ENCODE assay signal across 21 cellular contexts in genomic region chr12:7039403-7039802, GRCh38. TPM values are rescaled to one million over a fixed set of nuclear protein-coding genes. Genes with fewer than 3 reads are reported as not detected.
A peak's percentile ranks its signal among the peaks of the same experiment; 100 is the strongest.
DNase-seq lines count a peak whose midpoint lies in the region; ATAC-seq, FAIRE-seq and TF ChIP-seq lines count a peak whose summit lies in the region.
"Had no signal": no experiment of that assay in that cellular context is flagged by ENCODE, and none has a peak within 500 bp of the region (broad histone marks: within the 10 kb centered on the region; RNA-seq: fewer than 3 reads in every experiment).

No MANE protein-coding gene starts in this region.

- no peak for TF ChIP-seq RAD21 in HepG2 (CRISPR knock-in tag; IDR thresholded peaks at IDR 0.05)

- no peak overlapping the region for H3K9ac ChIP-seq in HepG2 (ENCODE audit: insufficient read depth, low read depth, low read length)
- H3K9ac ChIP-seq in mammary epithelial cell (ENCODE audit: insufficient read depth, low read length): no peak overlapping the region
- H3K9ac ChIP-seq in keratinocyte (ENCODE audit: control insufficient read depth, extremely low read depth, insufficient read depth, low read length): no peak overlapping the region
- H3K9ac ChIP-seq: BLaER1 treated with 17β-estradiol and CSF1 and Interleukin-3, amounts not matched to agents 10 nM and 100 nM had no signal

- TF ChIP-seq POLR2A in HepG2 (IDR thresholded peaks at IDR 0.05; ENCODE audit: insufficient read depth in 1 of 2, low read depth in 2 of 2, low read length in 2 of 2) (no peak), right lobe of liver (IDR thresholded peaks at IDR 0.05) (no peak)

- no peak for TF ChIP-seq CTCF in HepG2 (CRISPR knock-in tag; IDR thresholded peaks at IDR 0.05)
- TF ChIP-seq CTCF in right lobe of liver (IDR thresholded peaks at IDR 0.05): no peak
- no peak for TF ChIP-seq CTCF in mammary epithelial cell (conservative IDR thresholded peaks at IDR 0.05 in 1 of 2, IDR thresholded peaks at IDR 0.05 in 1 of 2; ENCODE audit: extremely low read depth in 1 of 2, insufficient read depth in 1 of 2, low read depth in 1 of 2, low read length in 2 of 2)
- no peak for TF ChIP-seq CTCF in keratinocyte (optimal IDR thresholded peaks at IDR 0.05 in 1 of 3, IDR thresholded peaks at IDR 0.05 in 1 of 3, conservative IDR thresholded peaks at IDR 0.05 in 1 of 3; ENCODE audit: extremely low read depth in 1 of 3, insufficient read depth in 2 of 3, low read length in 3 of 3)
- no peak for TF ChIP-seq CTCF in GM10266 (IDR thresholded peaks at IDR 0.05; ENCODE audit: control insufficient read depth, insufficient read depth, low read depth, missing control alignments)

- H3K4me1 ChIP-seq in HepG2 (ENCODE audit: insufficient read depth, low read length) (peaks cover 18% of the 10 kb centered on the region), right lobe of liver (no peaks in the 10 kb centered on the region), mammary epithelial cell (ENCODE audit: insufficient read depth, low read length) (peaks cover 20% of the 10 kb centered on the region), keratinocyte (ENCODE audit: control insufficient read depth, extremely low read depth, insufficient read depth, low read length) (peaks cover 14% of the 10 kb centered on the region)
- H3K4me1 ChIP-seq: SJCRH30 had no signal

- H2AFZ ChIP-seq in HepG2 (ENCODE audit: low read length) (no peak overlapping the region), mammary epithelial cell (ENCODE audit: low read depth, low read length) (peak overlapping the region; percentile 94), keratinocyte (ENCODE audit: control insufficient read depth, low read length) (peak overlapping the region; percentile 92)

- H3K4me3 ChIP-seq in HepG2 (replicated peaks in 1 of 3; ENCODE audit: insufficient read depth in 1 of 3, low read depth in 2 of 3, low read length in 3 of 3): no peak overlapping the region
- no peak overlapping the region for H3K4me3 ChIP-seq in right lobe of liver
- H3K4me3 ChIP-seq in mammary epithelial cell (replicated peaks in 1 of 3; ENCODE audit: insufficient read depth in 1 of 3, low read depth in 2 of 3, low read length in 3 of 3): no peak overlapping the region
- peak overlapping the region in 1 of 3 experiments; percentile 15 for H3K4me3 ChIP-seq in keratinocyte (ENCODE audit: control insufficient read depth in 2 of 3, extremely low read depth in 1 of 3, insufficient read depth in 2 of 3, low read depth in 1 of 3, low read length in 3 of 3)
- H3K4me3 ChIP-seq: BLaER1 treated with 17β-estradiol and CSF1 and Interleukin-3, amounts not matched to agents 10 nM and 100 nM; MG63; SJCRH30 had no signal

- no peaks in the 10 kb centered on the region for H3K27me3 ChIP-seq in HepG2 (ENCODE audit: control insufficient read depth in 1 of 2, insufficient read depth in 2 of 2, low read length in 2 of 2)
- H3K27me3 ChIP-seq in right lobe of liver: no peaks in the 10 kb centered on the region
- H3K27me3 ChIP-seq in mammary epithelial cell (ENCODE audit: insufficient read depth, low read length): no peaks in the 10 kb centered on the region
- H3K27me3 ChIP-seq in keratinocyte (ENCODE audit: control insufficient read depth, extremely low read depth, insufficient read depth, low read length): no peaks in the 10 kb centered on the region
- H3K27me3 ChIP-seq: BLaER1 treated with 17β-estradiol and CSF1 and Interleukin-3, amounts not matched to agents 10 nM and 100 nM; MG63 had no signal

- FAIRE-seq in HepG2 (lab: Jason Lieb, UNC) (no peak), keratinocyte (lab: Jason Lieb, UNC) (peak; percentile 96)
- FAIRE-seq: H54 had no signal

- intact Hi-C loops in HepG2 (cut with micrococcal nuclease; ENCODE audit: unreplicated experiment): no loop called here
- intact Hi-C loops in right lobe of liver (cut with DNase I): no loop called here
- intact Hi-C loops in mammary epithelial cell (cut with micrococcal nuclease): loop anchor here (2.0 kb wide), 1 partner anchor 21 kb away; the partner anchor contains the start of gene LPCAT3
- intact Hi-C loops in activated CD4-positive, alpha-beta T cell treated with anti-CD3 and anti-CD28 coated beads for 36 hours (cut with DNase I, micrococcal nuclease): no loop called here

- H3K4me3 Mint-ChIP-seq in activated CD4-positive, alpha-beta T cell treated with anti-CD3 and anti-CD28 coated beads for 36 hours: no peak overlapping the region
- H3K4me3 Mint-ChIP-seq: CD8-positive, alpha-beta T cell; IgD-negative memory B cell had no signal

- H3K36me3 Mint-ChIP-seq in activated CD4-positive, alpha-beta T cell treated with anti-CD3 and anti-CD28 coated beads for 36 hours (ENCODE audit: low read depth): no peaks in the 10 kb centered on the region
- H3K36me3 Mint-ChIP-seq: CD8-positive, alpha-beta T cell had no signal

- CTCF ChIA-PET in HepG2 (lab: Yijun Ruan, JAX; ENCODE audit: low intra/inter-chr PET ratio, low total read pairs) (no interaction called here), mammary epithelial cell (lab: Charles Lee; ENCODE audit: low non-redundant PET) (no interaction called here)
- CTCF ChIA-PET in activated CD4-positive, alpha-beta T cell treated with anti-CD3 and anti-CD28 coated beads for 36 hours (lab: Charles Lee): interaction anchor here (0.7 kb wide), 1 partner anchor 40 kb away, joined by 5 read pairs; no protein-coding TSS in a partner anchor

- H3K9me1 ChIP-seq in keratinocyte (ENCODE audit: control insufficient read depth, extremely low read depth, insufficient read depth, low read length): no peaks in the 10 kb centered on the region

- no peak overlapping the region for H3K27ac Mint-ChIP-seq in activated CD4-positive, alpha-beta T cell treated with anti-CD3 and anti-CD28 coated beads for 36 hours
- H3K27ac Mint-ChIP-seq: CD8-positive, alpha-beta T cell; IgD-negative memory B cell had no signal

- no peaks in the 10 kb centered on the region for H3K27me3 Mint-ChIP-seq in activated CD4-positive, alpha-beta T cell treated with anti-CD3 and anti-CD28 coated beads for 36 hours
- H3K27me3 Mint-ChIP-seq: IgD-negative memory B cell had no signal

- H3K9me3 ChIP-seq in HepG2 (ENCODE audit: low read length): no peaks in the 10 kb centered on the region
- no peaks in the 10 kb centered on the region for H3K9me3 ChIP-seq in right lobe of liver
- H3K9me3 ChIP-seq in mammary epithelial cell (replicated peaks; ENCODE audit: insufficient read depth, low read length): no peaks in the 10 kb centered on the region
- no peaks in the 10 kb centered on the region for H3K9me3 ChIP-seq in keratinocyte (ENCODE audit: control insufficient read depth, low read depth, low read length)
- H3K9me3 ChIP-seq: MG63, SJCRH30 had no signal

- DNase-seq in HepG2 (ENCODE audit: low spot score): no peak
- no peak for DNase-seq in right lobe of liver
- DNase-seq in mammary epithelial cell: peak; percentile 71
- no peak for DNase-seq in keratinocyte (ENCODE audit: low read depth, low spot score)
- DNase-seq in GM10266 (ENCODE audit: extremely low spot score): no peak
- DNase-seq in NCI-H1092 (lab: John Stamatoyannopoulos, UW): no peak
- DNase-seq in activated CD4-positive, alpha-beta T cell treated with anti-CD3 and anti-CD28 coated beads for 36 hours: no peak
- DNase-seq: Calu3; CD8-positive, alpha-beta T cell; Karpas-422; MG63; NCI-H1092 treated with DMSO at 0.1 percent for 48 hours; NCI-H146; NCI-H2081; NCI-H345; NCI-H524 treated with DMSO at 0.1 percent for 48 hours; RPMI8226; SJCRH30 had no signal

- no peaks in the 10 kb centered on the region for H3K9me3 Mint-ChIP-seq in activated CD4-positive, alpha-beta T cell treated with anti-CD3 and anti-CD28 coated beads for 36 hours (ENCODE audit: low read depth)
- H3K9me3 Mint-ChIP-seq: CD8-positive, alpha-beta T cell; IgD-negative memory B cell had no signal

- no peak; the same call in 2 of the 3 replicates for ATAC-seq in HepG2
- ATAC-seq in right lobe of liver: no peak
- no peak for ATAC-seq in activated CD4-positive, alpha-beta T cell treated with anti-CD3 and anti-CD28 coated beads for 36 hours
- ATAC-seq: CD8-positive, alpha-beta T cell had no signal

- POLR2A ChIA-PET in HepG2 (lab: Yijun Ruan, JAX): no interaction called here
- POLR2A ChIA-PET in activated CD4-positive, alpha-beta T cell treated with anti-CD3 and anti-CD28 coated beads for 36 hours (lab: Charles Lee): no interaction called here

- no peaks in the 10 kb centered on the region for H3K79me2 ChIP-seq in HepG2 (ENCODE audit: insufficient read depth, low read length)
- no peaks in the 10 kb centered on the region for H3K79me2 ChIP-seq in mammary epithelial cell (ENCODE audit: insufficient read depth, low read length)
- no peaks in the 10 kb centered on the region for H3K79me2 ChIP-seq in keratinocyte (ENCODE audit: control insufficient read depth, insufficient read depth, low read length)

- dilution Hi-C loops in mammary epithelial cell (cut with HindIII; ENCODE audit: low sequenced_read_pairs): no loop called here
- dilution Hi-C loops in keratinocyte (cut with MboI; ENCODE audit: extremely low pct_ligation_motif_present, low sequenced_read_pairs): no loop called here

- H4K20me1 ChIP-seq in HepG2 (ENCODE audit: insufficient read depth, low read length) (no peaks in the 10 kb centered on the region), mammary epithelial cell (ENCODE audit: insufficient read depth, low read length) (no peaks in the 10 kb centered on the region), keratinocyte (ENCODE audit: control insufficient read depth, extremely low read depth, insufficient read depth, low read length) (no peaks in the 10 kb centered on the region)
- H4K20me1 ChIP-seq: BLaER1 treated with 17β-estradiol and CSF1 and Interleukin-3, amounts not matched to agents 10 nM and 100 nM had no signal

- in situ Hi-C loops in HepG2 (cut with HindIII; ENCODE audit: extremely low pct_ligation_motif_present, low pct_unique_long_range_greater_than_20kb): no loop called here
- in situ Hi-C loops in mammary epithelial cell (cut with MboI; ENCODE audit: low sequenced_read_pairs in 2 of 2): no loop called here

- H3K27ac ChIP-seq in HepG2 (ENCODE audit: extremely low read length, insufficient read depth, low read length): no peak overlapping the region
- H3K27ac ChIP-seq in right lobe of liver: no peak overlapping the region
- H3K27ac ChIP-seq in mammary epithelial cell (ENCODE audit: insufficient read depth, low read depth, low read length): no peak overlapping the region
- peak overlapping the region; percentile 31 for H3K27ac ChIP-seq in keratinocyte (ENCODE audit: control insufficient read depth, insufficient read depth, low read length)
- H3K27ac ChIP-seq: BLaER1 treated with 17β-estradiol and CSF1 and Interleukin-3, amounts not matched to agents 10 nM and 100 nM; SJCRH30 had no signal

- H3K4me2 ChIP-seq in HepG2 (ENCODE audit: low read depth, low read length) (no peak overlapping the region), mammary epithelial cell (ENCODE audit: insufficient read depth, low read depth, low read length) (peak overlapping the region; percentile 65), keratinocyte (ENCODE audit: control insufficient read depth, extremely low read depth, insufficient read depth, low read depth, low read length) (peak overlapping the region; percentile 72)
- H3K4me2 ChIP-seq: BLaER1 treated with 17β-estradiol and CSF1 and Interleukin-3, amounts not matched to agents 10 nM and 100 nM had no signal

- TF ChIP-seq EP300 in HepG2 (IDR thresholded peaks at IDR 0.05; ENCODE audit: low read depth in 2 of 2, low read length in 2 of 2): no peak
- TF ChIP-seq EP300 in HepG2 (CRISPR knock-in tag; IDR thresholded peaks at IDR 0.05; ENCODE audit: borderline replicate concordance): no peak

- H3K4me1 Mint-ChIP-seq in activated CD4-positive, alpha-beta T cell treated with anti-CD3 and anti-CD28 coated beads for 36 hours: peaks cover 7% of the 10 kb centered on the region

- WGBS in HepG2 (ENCODE audit: low lambda C conversion rate): 75% methylated on average over 6 of the region's 10 CpGs
- WGBS in right lobe of liver (ENCODE audit: insufficient coverage, low coverage, low lambda C conversion rate, missing lambda C conversion rate): 62% methylated on average over 4 of the region's 10 CpGs
- WGBS in mammary epithelial cell (ENCODE audit: low coverage, missing lambda C conversion rate): 0% methylated on average over 2 of the region's 10 CpGs

- no TSS peak for BruUV-seq in HepG2 (replicated peaks; lab: Mats Ljungman, UMichigan)
- BruUV-seq in mammary epithelial cell (replicated peaks; lab: Mats Ljungman, UMichigan): no TSS peak

- no peaks in the 10 kb centered on the region for H3K36me3 ChIP-seq in HepG2 (replicated peaks in 1 of 2; ENCODE audit: control insufficient read depth in 1 of 2, insufficient read depth in 2 of 2, low read length in 2 of 2)
- H3K36me3 ChIP-seq in right lobe of liver: no peaks in the 10 kb centered on the region
- no peaks in the 10 kb centered on the region for H3K36me3 ChIP-seq in mammary epithelial cell (ENCODE audit: insufficient read depth, low read length)
- H3K36me3 ChIP-seq in keratinocyte (ENCODE audit: control insufficient read depth in 2 of 2, extremely low read depth in 1 of 2, insufficient read depth in 2 of 2, low read length in 2 of 2): no peaks in the 10 kb centered on the region
- H3K36me3 ChIP-seq: BLaER1 treated with 17β-estradiol and CSF1 and Interleukin-3, amounts not matched to agents 10 nM and 100 nM; MG63; SJCRH30 had no signal

RNA-seq across cellular contexts. Expression of gene C1S, which starts 21.1 kb away (rescaled TPM):
- total RNA-seq in HepG2 (2016; rRNA removed; fragmentation: Illumina TruSeq; extraction: Trizol): 8.2 and 18.2 TPM in 2 replicates
- total RNA-seq in HepG2 (2016; cell fraction: cytosol; rRNA removed; fragmentation: Illumina TruSeq; extraction: Trizol; ENCODE audit: low read depth): 2.7 and 2.8 TPM in 2 replicates
- total RNA-seq in HepG2 (2016; cell fraction: insoluble cytoplasmic fraction; rRNA removed; fragmentation: Illumina TruSeq; extraction: Trizol): 8.4 and 18.7 TPM in 2 replicates
- total RNA-seq in HepG2 (2016; cell fraction: membrane; rRNA removed; fragmentation: Illumina TruSeq; extraction: Trizol): 3.2 and 3.7 TPM in 2 replicates
- 17.9 and 19.4 TPM in 2 replicates for total RNA-seq in HepG2 (2016; cell fraction: nucleus; rRNA removed; fragmentation: Illumina TruSeq; extraction: Trizol)
- polyA plus RNA-seq in HepG2 (2011; rRNA removed): 14.5 and 23.3 TPM in 2 replicates
- 9.6 and 18.5 TPM in 2 replicates for polyA plus RNA-seq in HepG2 (2011; cell fraction: cytosol; rRNA removed)
- polyA plus RNA-seq in HepG2 (2011; cell fraction: nucleus; rRNA removed): 14.4 and 22.0 TPM in 2 replicates
- polyA plus RNA-seq in HepG2 (2012): 9.8 and 10.0 TPM in 2 replicates
- 0.91 and 1.0 TPM in 2 replicates for polyA plus RNA-seq in HepG2 (2016; cell fraction: cytosol; fragmentation: Illumina TruSeq; extraction: Trizol; ENCODE audit: low read depth)
- polyA plus RNA-seq in HepG2 (2016; cell fraction: insoluble cytoplasmic fraction; fragmentation: Illumina TruSeq; extraction: Trizol; ENCODE audit: low read depth): 6.4 and 6.7 TPM in 2 replicates
- 1.8 and 2.2 TPM in 2 replicates for polyA plus RNA-seq in HepG2 (2016; cell fraction: membrane; fragmentation: Illumina TruSeq; extraction: Trizol; ENCODE audit: low read depth)
- polyA plus RNA-seq in HepG2 (2016; cell fraction: nucleus; fragmentation: Illumina TruSeq; extraction: Trizol; ENCODE audit: insufficient read depth, low read depth): 26.0 and 30.9 TPM in 2 replicates
- polyA minus RNA-seq in HepG2 (2011; rRNA and poly(A)+ RNA removed; ENCODE audit: low replicate concordance): 3.8 and 12.0 TPM in 2 replicates
- polyA minus RNA-seq in HepG2 (2011; cell fraction: cytosol; rRNA and poly(A)+ RNA removed): 7.0 and 14.3 TPM in 2 replicates
- 14.0 and 26.4 TPM in 2 replicates for polyA minus RNA-seq in HepG2 (2011; cell fraction: nucleus; rRNA and poly(A)+ RNA removed)
- 1,000 to 10,000 TPM in 5 of 6 experiments, 100 to 1,000 TPM in 1; 993 to 2,993 (median 1,796) TPM for total RNA-seq in right lobe of liver
- total RNA-seq in mammary epithelial cell: 10 to 100 TPM in 1 of 2 donors, 1 to 10 TPM in 1; 3.5 to 13.8 TPM
- polyA plus RNA-seq in mammary epithelial cell: 2.2 TPM
- polyA minus RNA-seq in mammary epithelial cell: not detected
- polyA plus RNA-seq in keratinocyte: 1.9 to 6.0 TPM (median 2.6 TPM) in 3 replicates
- 1.1 TPM for polyA plus RNA-seq in keratinocyte (2011; ENCODE audit: low read depth)
- polyA plus RNA-seq in keratinocyte (2011; cell fraction: cytosol; rRNA removed): 0.62 and 0.90 TPM in 2 replicates
- polyA plus RNA-seq in keratinocyte (2011; cell fraction: nucleus; rRNA removed): 6.7 and 6.9 TPM in 2 replicates
- polyA plus RNA-seq in keratinocyte (2012; ENCODE audit: low replicate concordance): 1.3 and 2.4 TPM in 2 replicates
- 1.1 to 4.4 TPM (median 3.7 TPM) in 3 replicates for polyA minus RNA-seq in keratinocyte
- polyA minus RNA-seq in keratinocyte (2011; cell fraction: cytosol; rRNA and poly(A)+ RNA removed): 3.3 TPM
- polyA minus RNA-seq in keratinocyte (2011; cell fraction: nucleus; rRNA and poly(A)+ RNA removed): 4.6 and 6.1 TPM in 2 replicates
- 1 to 10 TPM; 2.4 to 2.8 TPM for total RNA-seq in activated CD4-positive, alpha-beta T cell treated with anti-CD3 and anti-CD28 coated beads for 36 hours
- polyA plus RNA-seq: IgD-negative memory B cell had no signal

RNA-seq across cellular contexts. Expression of gene LPCAT3, which starts 21.1 kb away (rescaled TPM):
- 22.1 and 44.5 TPM in 2 replicates for total RNA-seq in HepG2 (2016; rRNA removed; fragmentation: Illumina TruSeq; extraction: Trizol)
- total RNA-seq in HepG2 (2016; cell fraction: cytosol; rRNA removed; fragmentation: Illumina TruSeq; extraction: Trizol; ENCODE audit: low read depth): 15.6 and 16.1 TPM in 2 replicates
- total RNA-seq in HepG2 (2016; cell fraction: insoluble cytoplasmic fraction; rRNA removed; fragmentation: Illumina TruSeq; extraction: Trizol): 19.8 and 46.9 TPM in 2 replicates
- total RNA-seq in HepG2 (2016; cell fraction: membrane; rRNA removed; fragmentation: Illumina TruSeq; extraction: Trizol): 25.0 and 25.2 TPM in 2 replicates
- 47.0 and 56.7 TPM in 2 replicates for total RNA-seq in HepG2 (2016; cell fraction: nucleus; rRNA removed; fragmentation: Illumina TruSeq; extraction: Trizol)
- polyA plus RNA-seq in HepG2 (2011; rRNA removed): 62.7 and 64.3 TPM in 2 replicates
- 50.0 and 61.5 TPM in 2 replicates for polyA plus RNA-seq in HepG2 (2011; cell fraction: cytosol; rRNA removed)
- polyA plus RNA-seq in HepG2 (2011; cell fraction: nucleus; rRNA removed): 28.8 and 35.4 TPM in 2 replicates
- polyA plus RNA-seq in HepG2 (2012): 34.6 and 45.3 TPM in 2 replicates
- polyA plus RNA-seq in HepG2 (2016; cell fraction: cytosol; fragmentation: Illumina TruSeq; extraction: Trizol; ENCODE audit: low read depth): 12.9 and 13.6 TPM in 2 replicates
- 25.6 and 31.4 TPM in 2 replicates for polyA plus RNA-seq in HepG2 (2016; cell fraction: insoluble cytoplasmic fraction; fragmentation: Illumina TruSeq; extraction: Trizol; ENCODE audit: low read depth)
- polyA plus RNA-seq in HepG2 (2016; cell fraction: membrane; fragmentation: Illumina TruSeq; extraction: Trizol; ENCODE audit: low read depth): 26.7 TPM in 2 replicates
- 89.0 and 95.4 TPM in 2 replicates for polyA plus RNA-seq in HepG2 (2016; cell fraction: nucleus; fragmentation: Illumina TruSeq; extraction: Trizol; ENCODE audit: insufficient read depth, low read depth)
- 92.1 and 114 TPM in 2 replicates for polyA minus RNA-seq in HepG2 (2011; rRNA and poly(A)+ RNA removed; ENCODE audit: low replicate concordance)
- polyA minus RNA-seq in HepG2 (2011; cell fraction: cytosol; rRNA and poly(A)+ RNA removed): 27.7 TPM in 2 replicates
- polyA minus RNA-seq in HepG2 (2011; cell fraction: nucleus; rRNA and poly(A)+ RNA removed): 34.9 and 49.9 TPM in 2 replicates
- 100 to 1,000 TPM in 1 of 6 experiments, 10 to 100 TPM in 5; 50.6 to 115 (median 77.5) TPM for total RNA-seq in right lobe of liver
- 10 to 100 TPM; 22.8 to 31.3 TPM for total RNA-seq in mammary epithelial cell
- polyA plus RNA-seq in mammary epithelial cell: 48.0 TPM
- polyA minus RNA-seq in mammary epithelial cell: 39.9 TPM
- polyA plus RNA-seq in keratinocyte: 51.0 to 69.1 TPM (median 52.0 TPM) in 3 replicates
- 9.8 TPM for polyA plus RNA-seq in keratinocyte (2011; ENCODE audit: low read depth)
- polyA plus RNA-seq in keratinocyte (2011; cell fraction: cytosol; rRNA removed): 25.7 and 31.1 TPM in 2 replicates
- polyA plus RNA-seq in keratinocyte (2011; cell fraction: nucleus; rRNA removed): 72.8 and 75.6 TPM in 2 replicates
- polyA plus RNA-seq in keratinocyte (2012; ENCODE audit: low replicate concordance): 23.5 and 30.6 TPM in 2 replicates
- 34.8 to 57.9 TPM (median 57.1 TPM) in 3 replicates for polyA minus RNA-seq in keratinocyte
- 28.6 TPM for polyA minus RNA-seq in keratinocyte (2011; cell fraction: cytosol; rRNA and poly(A)+ RNA removed)
- 37.1 and 47.5 TPM in 2 replicates for polyA minus RNA-seq in keratinocyte (2011; cell fraction: nucleus; rRNA and poly(A)+ RNA removed)
- 10 to 100 TPM; 20.8 to 28.0 TPM for total RNA-seq in activated CD4-positive, alpha-beta T cell treated with anti-CD3 and anti-CD28 coated beads for 36 hours

RNA-seq across cellular contexts. Expression of gene C1R, which starts 52.8 kb away (rescaled TPM):
- total RNA-seq in HepG2 (2016; rRNA removed; fragmentation: Illumina TruSeq; extraction: Trizol) (1.7 and 3.5 TPM in 2 replicates), right lobe of liver (1,000 to 10,000 TPM; 1,157 to 2,557 (median 1,950) TPM), mammary epithelial cell (10 to 100 TPM in 1 of 2 donors, 1 to 10 TPM in 1; 6.1 to 16.3 TPM)
- 0.44 and 0.61 TPM in 2 replicates for total RNA-seq in HepG2 (2016; cell fraction: cytosol; rRNA removed; fragmentation: Illumina TruSeq; extraction: Trizol; ENCODE audit: low read depth)
- 2.6 and 4.1 TPM in 2 replicates for total RNA-seq in HepG2 (2016; cell fraction: insoluble cytoplasmic fraction; rRNA removed; fragmentation: Illumina TruSeq; extraction: Trizol)
- 0.93 and 1.4 TPM in 2 replicates for total RNA-seq in HepG2 (2016; cell fraction: membrane; rRNA removed; fragmentation: Illumina TruSeq; extraction: Trizol)
- 3.8 and 4.3 TPM in 2 replicates for total RNA-seq in HepG2 (2016; cell fraction: nucleus; rRNA removed; fragmentation: Illumina TruSeq; extraction: Trizol)
- polyA plus RNA-seq in HepG2 (2011; rRNA removed) (6.5 and 11.2 TPM in 2 replicates), mammary epithelial cell (5.3 TPM), keratinocyte (2.8 to 8.0 TPM (median 3.2 TPM) in 3 replicates)
- 6.2 and 6.5 TPM in 2 replicates for polyA plus RNA-seq in HepG2 (2011; cell fraction: cytosol; rRNA removed)
- 6.1 and 8.4 TPM in 2 replicates for polyA plus RNA-seq in HepG2 (2011; cell fraction: nucleus; rRNA removed)
- polyA plus RNA-seq in HepG2 (2012): 1.2 and 1.9 TPM in 2 replicates
- polyA plus RNA-seq in HepG2 (2016; cell fraction: cytosol; fragmentation: Illumina TruSeq; extraction: Trizol; ENCODE audit: low read depth): 0.42 and 0.57 TPM in 2 replicates
- 1.6 and 2.2 TPM in 2 replicates for polyA plus RNA-seq in HepG2 (2016; cell fraction: insoluble cytoplasmic fraction; fragmentation: Illumina TruSeq; extraction: Trizol; ENCODE audit: low read depth)
- 1.2 and 1.3 TPM in 2 replicates for polyA plus RNA-seq in HepG2 (2016; cell fraction: membrane; fragmentation: Illumina TruSeq; extraction: Trizol; ENCODE audit: low read depth)
- 6.5 and 7.1 TPM in 2 replicates for polyA plus RNA-seq in HepG2 (2016; cell fraction: nucleus; fragmentation: Illumina TruSeq; extraction: Trizol; ENCODE audit: insufficient read depth, low read depth)
- 3.3 and 5.9 TPM in 2 replicates for polyA minus RNA-seq in HepG2 (2011; rRNA and poly(A)+ RNA removed; ENCODE audit: low replicate concordance)
- 0.70 and 1.3 TPM in 2 replicates for polyA minus RNA-seq in HepG2 (2011; cell fraction: cytosol; rRNA and poly(A)+ RNA removed)
- 1.7 and 2.7 TPM in 2 replicates for polyA minus RNA-seq in HepG2 (2011; cell fraction: nucleus; rRNA and poly(A)+ RNA removed)
- polyA minus RNA-seq in mammary epithelial cell (14.7 TPM), keratinocyte (1.8 to 11.9 TPM (median 5.3 TPM) in 3 replicates)
- 0.52 TPM for polyA plus RNA-seq in keratinocyte (2011; ENCODE audit: low read depth)
- 1.3 and 1.7 TPM in 2 replicates for polyA plus RNA-seq in keratinocyte (2011; cell fraction: cytosol; rRNA removed)
- 3.8 and 4.6 TPM in 2 replicates for polyA plus RNA-seq in keratinocyte (2011; cell fraction: nucleus; rRNA removed)
- polyA plus RNA-seq in keratinocyte (2012; ENCODE audit: low replicate concordance): 0.85 and 2.5 TPM in 2 replicates
- 1.5 TPM for polyA minus RNA-seq in keratinocyte (2011; cell fraction: cytosol; rRNA and poly(A)+ RNA removed)
- polyA minus RNA-seq in keratinocyte (2011; cell fraction: nucleus; rRNA and poly(A)+ RNA removed): 2.6 and 4.3 TPM in 2 replicates
- 1 to 10 TPM; 1.4 to 2.2 TPM for total RNA-seq in activated CD4-positive, alpha-beta T cell treated with anti-CD3 and anti-CD28 coated beads for 36 hours
- polyA plus RNA-seq: IgD-negative memory B cell had no signal

Comparison
In these comparisons a context has a peak if more than half of its experiments do, and no peak if none do; other contexts are left out.
1. RNA of gene C1S, which starts 21.1 kb away (total RNA-seq): 993 to 2,993 TPM in right lobe of liver; 2.7 to 19.4 TPM in HepG2, 3.5 to 13.8 TPM in mammary epithelial cell and 2.4 to 2.8 TPM in activated CD4-positive, alpha-beta T cell treated with anti-CD3 and anti-CD28 coated beads for 36 hours; every median in the first group is over 10 times any median in the second.
2. RNA of gene C1R, which starts 52.8 kb away (total RNA-seq): 1,157 to 2,557 TPM in right lobe of liver; 6.1 to 16.3 TPM in mammary epithelial cell, 0.44 to 4.3 TPM in HepG2 and 1.4 to 2.2 TPM in activated CD4-positive, alpha-beta T cell treated with anti-CD3 and anti-CD28 coated beads for 36 hours; every median in the first group is over 10 times any median in the second.